24 cellular contexts compared by ENCODE assay signal in genomic region chr2:10258326-10258725, GRCh38.
"Had no signal": no experiment of that assay in that cellular context is flagged by ENCODE, and none has a peak within 500 bp of the region (broad histone marks: within the 10 kb centered on the region; RNA-seq: fewer than 3 reads in every experiment).

No MANE protein-coding gene starts in this region.

- H3K36me3 ChIP-seq: brain microvascular endothelial cell, heart left ventricle, suprapubic skin, tibial artery had no signal

- H3K27ac ChIP-seq: brain microvascular endothelial cell, heart left ventricle, suprapubic skin, tibial artery, VCaP had no signal

- H3K9me3 Mint-ChIP-seq: activated CD4-positive, alpha-beta memory T cell treated with anti-CD3 and anti-CD28 coated beads for 36 hours; activated naive CD4-positive, alpha-beta T cell treated with anti-CD3 and anti-CD28 coated beads, Interleukin-2, amount 10 ng/mL, durations not matched to agents 7 days and 5 days; activated naive CD8-positive, alpha-beta T cell treated with anti-CD3 and anti-CD28 coated beads, Interleukin-2, amount 10 ng/mL, durations not matched to agents 7 days and 5 days; activated T-helper 1 cell treated with anti-CD3 and anti-CD28 coated beads, Interleukin-12 subunit alpha, Interleukin-12 subunit beta, Interleukin-2, Interleukin-4 antibody, amounts not matched to agents 30 ng/mL and 10 ng/mL and 1 ng/mL, durations not matched to agents 14 hours and 24 hours and 36 hours; mesothelial cell of epicardium; naive thymus-derived CD8-positive, alpha-beta T cell had no signal

- H3K4me1 ChIP-seq: heart left ventricle, suprapubic skin, tibial artery had no signal

- H3K27me3 ChIP-seq: brain microvascular endothelial cell, heart left ventricle, suprapubic skin had no signal

- H3K4me3 ChIP-seq: heart left ventricle, smooth muscle cell, suprapubic skin, tibial artery had no signal

- H3K36me3 Mint-ChIP-seq: activated CD4-positive, alpha-beta memory T cell treated with anti-CD3 and anti-CD28 coated beads for 36 hours; activated naive CD4-positive, alpha-beta T cell treated with anti-CD3 and anti-CD28 coated beads, Interleukin-2, amount 10 ng/mL, durations not matched to agents 7 days and 5 days; activated naive CD8-positive, alpha-beta T cell treated with anti-CD3 and anti-CD28 coated beads, Interleukin-2, amount 10 ng/mL, durations not matched to agents 7 days and 5 days; mesothelial cell of epicardium; naive thymus-derived CD8-positive, alpha-beta T cell had no signal

- H3K9me3 ChIP-seq: heart left ventricle, suprapubic skin, tibial artery had no signal

- DNase-seq: activated CD4-positive, alpha-beta memory T cell treated with anti-CD3 and anti-CD28 coated beads for 36 hours; activated CD4-positive, alpha-beta T cell treated with anti-CD3 and anti-CD28 coated beads for 48 hours; activated gamma-delta T cell; activated naive CD4-positive, alpha-beta T cell treated with anti-CD3 and anti-CD28 coated beads, Interleukin-2, amount 10 ng/mL, durations not matched to agents 7 days and 5 days; activated naive CD8-positive, alpha-beta T cell treated with anti-CD3 and anti-CD28 coated beads, Interleukin-2, amount 10 ng/mL, durations not matched to agents 7 days and 5 days; activated T-cell treated with anti-CD3 and anti-CD28 coated beads, Interleukin-2, amount 50 U/mL, for 1 hour; brain microvascular endothelial cell; caudate nucleus; foreskin fibroblast; kidney glomerular epithelial cell; mammary epithelial cell; stimulated activated CD4-positive, alpha-beta T cell treated with anti-CD3 and anti-CD28 coated beads, Interleukin-15, amount 100 ng/mL, for 24 hours; stimulated activated CD4-positive, alpha-beta T cell treated with anti-CD3 and anti-CD28 coated beads, Interleukin-2, amount 100 ng/mL, for 24 hours; stimulated activated naive CD4-positive, alpha-beta T cell had no signal

- H3K27me3 Mint-ChIP-seq: activated CD4-positive, alpha-beta memory T cell treated with anti-CD3 and anti-CD28 coated beads for 36 hours had no signal

- H3K27ac Mint-ChIP-seq: activated CD4-positive, alpha-beta memory T cell treated with anti-CD3 and anti-CD28 coated beads for 36 hours; activated naive CD4-positive, alpha-beta T cell treated with anti-CD3 and anti-CD28 coated beads, Interleukin-2, amount 10 ng/mL, durations not matched to agents 7 days and 5 days; activated naive CD8-positive, alpha-beta T cell treated with anti-CD3 and anti-CD28 coated beads, Interleukin-2, amount 10 ng/mL, durations not matched to agents 7 days and 5 days; activated T-helper 1 cell treated with anti-CD3 and anti-CD28 coated beads, Interleukin-12 subunit alpha, Interleukin-12 subunit beta, Interleukin-2, Interleukin-4 antibody, amounts not matched to agents 30 ng/mL and 10 ng/mL and 1 ng/mL, durations not matched to agents 14 hours and 24 hours and 36 hours; mesothelial cell of epicardium had no signal

- H3K4me3 Mint-ChIP-seq: activated CD4-positive, alpha-beta memory T cell treated with anti-CD3 and anti-CD28 coated beads for 36 hours; activated naive CD4-positive, alpha-beta T cell treated with anti-CD3 and anti-CD28 coated beads, Interleukin-2, amount 10 ng/mL, durations not matched to agents 7 days and 5 days; activated naive CD8-positive, alpha-beta T cell treated with anti-CD3 and anti-CD28 coated beads, Interleukin-2, amount 10 ng/mL, durations not matched to agents 7 days and 5 days; activated T-helper 1 cell treated with anti-CD3 and anti-CD28 coated beads, Interleukin-12 subunit alpha, Interleukin-12 subunit beta, Interleukin-2, Interleukin-4 antibody, amounts not matched to agents 30 ng/mL and 10 ng/mL and 1 ng/mL, durations not matched to agents 14 hours and 24 hours and 36 hours; mesothelial cell of epicardium; naive thymus-derived CD8-positive, alpha-beta T cell had no signal

- ATAC-seq: activated CD4-positive, CD25-positive, alpha-beta regulatory T cell treated with anti-CD3 and anti-CD28 coated beads, Interleukin-2, amount 50 U/mL, for 24 hours; esophagus mucosa; heart left ventricle; naive thymus-derived CD8-positive, alpha-beta T cell had no signal

- H3K4me1 Mint-ChIP-seq: activated naive CD4-positive, alpha-beta T cell treated with anti-CD3 and anti-CD28 coated beads, Interleukin-2, amount 10 ng/mL, durations not matched to agents 7 days and 5 days; activated naive CD8-positive, alpha-beta T cell treated with anti-CD3 and anti-CD28 coated beads, Interleukin-2, amount 10 ng/mL, durations not matched to agents 7 days and 5 days had no signal
